Comparison of ENCODE assay signal across 8 cellular contexts in genomic region chr1:68600049-68600661, GRCh38.
A peak's percentile ranks its signal among the peaks of the same experiment; 100 is the strongest.
DNase-seq lines count a peak whose midpoint lies in the region; ATAC-seq and TF ChIP-seq lines count a peak whose summit lies in the region.

No MANE protein-coding gene starts in this region.

- DNase-seq in GM10248 (ENCODE audit: extremely low spot score) (no peak), M059J (ENCODE audit: low read depth) (peak; percentile 8), cardiac fibroblast (ENCODE audit: low read depth in 2 of 2) (peak; percentile 38 to 43), non-pigmented ciliary epithelial cell (ENCODE audit: low read depth) (peak; percentile 2), T-helper 9 cell (no peak), kidney glomerular epithelial cell (lab: John Stamatoyannopoulos, UW) (no peak)

- peak; percentile 37 for TF ChIP-seq CTCF in GM10248 (IDR thresholded peaks at IDR 0.05; ENCODE audit: control extremely low read depth, extremely low read depth, low read depth, missing control alignments)
- TF ChIP-seq CTCF in cardiac fibroblast (IDR thresholded peaks at IDR 0.05; ENCODE audit: low read depth, low read length): peak; percentile 64

- ATAC-seq in HG02840 (IDR thresholded peaks at IDR 0.05; ENCODE audit: low FRiP score, unreplicated experiment): no peak
- ATAC-seq in GM21423 (IDR thresholded peaks at IDR 0.05; ENCODE audit: unreplicated experiment): no peak

- CTCF ChIA-PET in GM10248 (lab: Yijun Ruan, JAX): interaction anchor here (1.0 to 2.1 kb wide), 9 partner anchors 8 to 1139 kb away, joined by 3 to 11 read pairs (median 4); no protein-coding TSS in a partner anchor

- H3K4me3 ChIP-seq in cardiac fibroblast (replicated peaks in 1 of 2; ENCODE audit: low read depth in 2 of 2, low read length in 2 of 2): no peak overlapping the region

- POLR2A ChIA-PET in GM10248 (lab: Yijun Ruan, JAX): interaction anchor here (0.7 kb wide), 1 partner anchor 1223 kb away, joined by 3 read pairs; no protein-coding TSS in a partner anchor

Comparison
In these comparisons a context has a peak if more than half of its experiments do, and no peak if none do; other contexts are left out.
1. DNase-seq: peak in M059J (single experiment), cardiac fibroblast (2 of 2) and non-pigmented ciliary epithelial cell (single experiment); none in GM10248 (single experiment), T-helper 9 cell (single experiment) and kidney glomerular epithelial cell (single experiment).